ENCODE assay signal across 8 cellular contexts in genomic region chr7:149147072-149147729, GRCh38. TPM values are rescaled to one million over a fixed set of nuclear protein-coding genes. Genes with fewer than 3 reads are reported as not detected.
DNase-seq lines count a peak whose midpoint lies in the region; ATAC-seq and TF ChIP-seq lines count a peak whose summit lies in the region.

Gene ZNF398, plus strand, starts transcription at chr7:149147453. Its CDS starts 290 bp downstream, at chr7:149147743.

- H3K9me3 ChIP-seq in mucosa of stomach (ENCODE audit: control insufficient read depth, low read length) = no peaks in the 10 kb centered on the region

- peak; percentile 71 for ATAC-seq in GM21360 (IDR thresholded peaks at IDR 0.05; ENCODE audit: unreplicated experiment)

- no peaks in the 10 kb centered on the region for H3K27me3 ChIP-seq in mucosa of stomach (ENCODE audit: control insufficient read depth, insufficient read depth, low read length)

- peak within 1 kb of the TSS; percentile 90 for H3K4me3 ChIP-seq in epithelial cell of proximal tubule (ENCODE audit: low read depth, low read length)
- peak within 1 kb of the TSS; percentile 88 for H3K4me3 ChIP-seq in mucosa of stomach (ENCODE audit: low read length)

- H3K9ac ChIP-seq in mucosa of stomach (ENCODE audit: low read length) = peak within 1 kb of the TSS; percentile 92

- DNase-seq in DMS 273 (lab: John Stamatoyannopoulos, UW; ENCODE audit: unreplicated experiment) = peak; percentile 99
- peak; percentile 40 for DNase-seq in HT1080 (ENCODE audit: low read depth)
- peak; percentile 70 for DNase-seq in OCI-M2 (lab: John Stamatoyannopoulos, UW; ENCODE audit: unreplicated experiment)
- peak; percentile 80 for DNase-seq in activated T-cell treated with anti-CD3 and anti-CD28 coated beads for 48 hours (ENCODE audit: low read depth)
- DNase-seq in epithelial cell of proximal tubule (ENCODE audit: low read depth) = no peak
- DNase-seq in stimulated activated CD8-positive, alpha-beta memory T cell treated with anti-CD3 and anti-CD28 coated beads, Interleukin-7, amount 100 ng/mL, for 4 hours (ENCODE audit: low read depth in 2 of 2) = peak; percentile 48 to 75

- TF ChIP-seq CTCF in epithelial cell of proximal tubule (conservative IDR thresholded peaks at IDR 0.05; ENCODE audit: low read depth, low read length) = peak; percentile 46

- H3K4me1 ChIP-seq in mucosa of stomach (ENCODE audit: control insufficient read depth, insufficient read depth, low read length) = peaks cover 17% of the 10 kb centered on the region

- no peaks in the 10 kb centered on the region for H3K36me3 ChIP-seq in mucosa of stomach (ENCODE audit: control insufficient read depth, insufficient read depth, low read length)

RNA-seq across cellular contexts. Expression of gene ZNF398, which starts in this region (rescaled TPM):
- 6.3 and 7.5 TPM in 2 replicates for total RNA-seq in HT1080 (2014; rRNA removed; shearing (Covaris generic))
- polyA plus RNA-seq in HT1080 (2015; cell fraction: cytosol; rRNA removed) = 3.3 and 4.6 TPM in 2 replicates
- 7.1 and 8.1 TPM in 2 replicates for polyA plus RNA-seq in HT1080 (2015; cell fraction: nucleus; rRNA removed)
- total RNA-seq in epithelial cell of proximal tubule = 10.3 and 11.1 TPM in 2 replicates
